10 cellular contexts compared by ENCODE assay signal in the genomic region with DNA sequence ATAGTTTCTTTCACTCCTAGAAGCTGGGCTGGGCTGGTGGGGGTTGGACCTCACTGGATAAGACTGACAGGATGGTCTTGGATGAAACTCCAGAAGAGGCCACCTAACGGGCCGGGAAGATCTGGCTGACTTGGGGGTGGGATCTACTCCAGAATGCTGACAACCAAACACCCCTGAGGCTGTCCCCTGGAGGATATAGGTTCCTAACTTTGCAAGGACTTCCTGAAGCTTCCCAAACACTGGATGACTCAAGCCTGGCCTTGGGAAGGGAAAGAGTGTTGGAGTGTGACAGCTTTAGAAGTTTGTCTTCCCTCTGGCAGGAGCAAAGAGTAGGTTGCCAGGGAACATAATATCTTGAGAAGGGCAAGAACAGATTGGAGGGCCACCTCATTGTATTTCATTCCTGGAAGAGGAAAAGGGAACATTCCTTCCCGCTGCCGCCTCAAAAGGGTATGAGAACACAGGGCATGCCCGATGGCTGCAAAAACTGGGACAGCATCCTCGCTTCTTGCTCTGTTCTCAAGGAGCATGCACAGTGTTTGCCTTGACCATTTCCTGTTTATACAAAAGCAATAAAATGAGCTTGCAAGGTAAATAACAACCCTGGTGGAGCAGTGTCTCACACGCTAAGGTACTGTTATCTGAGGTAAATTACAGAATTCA. TPM values are rescaled to one million over a fixed set of nuclear protein-coding genes. Genes with fewer than 3 reads are reported as not detected.
A peak's percentile ranks its signal among the peaks of the same experiment; 100 is the strongest.
DNase-seq lines count a peak whose midpoint lies in the region; ATAC-seq and TF ChIP-seq lines count a peak whose summit lies in the region.
"Had no signal": no experiment of that assay in that cellular context is flagged by ENCODE, and none has a peak within 500 bp of the region (broad histone marks: within the 10 kb centered on the region; RNA-seq: fewer than 3 reads in every experiment).

No MANE protein-coding gene starts in this region.

- DNase-seq in anterior cingulate cortex (lab: John Stamatoyannopoulos, UW) (peak in 39 of 58 donors; percentile 2 to 86 (median 34)), hepatocyte (ENCODE audit: low spot score) (peak; percentile 35), gastrocnemius medialis (peak; percentile 22 to 34)
- DNase-seq in activated effector memory CD4-positive, alpha-beta T cell treated with Interleukin-2 at 50 U/mL for 16 hours: no peak
- DNase-seq: activated naive CD4-positive, alpha-beta T cell treated with anti-CD3 and anti-CD28 coated beads for 36 hours; SW 1271 had no signal

- H3K4me1 ChIP-seq in HEK293 (ENCODE audit: control insufficient read depth, insufficient read depth, low read length): peaks cover 7% of the 10 kb centered on the region; the same call in 1 of the 2 replicates
- H3K4me1 ChIP-seq in hepatocyte (ENCODE audit: insufficient read depth): peaks cover 8% of the 10 kb centered on the region
- H3K4me1 ChIP-seq in gastrocnemius medialis: peaks cover 12 to 18% of the 10 kb centered on the region in 2 donors

- H3K79me2 ChIP-seq in hepatocyte: no peaks in the 10 kb centered on the region

- peak overlapping the region; percentile 60 for H3K4me2 ChIP-seq in hepatocyte

- no peaks in the 10 kb centered on the region for H4K20me1 ChIP-seq in hepatocyte (ENCODE audit: insufficient read depth, poor library complexity, severe bottlenecking)

- H3K27me3 ChIP-seq in hepatocyte (no peaks in the 10 kb centered on the region), gastrocnemius medialis (no peaks in the 10 kb centered on the region)

- CTCF ChIA-PET in HEK293 (lab: Yijun Ruan, JAX): interaction anchor here (0.7 to 2.0 kb wide), 4 partner anchors 13 to 221 kb away, joined by 3 to 7 read pairs (median 3); no protein-coding TSS in a partner anchor

- intact Hi-C loops in gastrocnemius medialis (cut with DNase I; ENCODE audit: low total_unique reads): no loop called here

- 40% methylated on average over 7 of the region's 7 CpGs for WGBS in hepatocyte (ENCODE audit: low lambda C conversion rate, missing lambda C conversion rate)

- H2AFZ ChIP-seq in hepatocyte: no peak overlapping the region

- H3K9me2 ChIP-seq in hepatocyte (replicated peaks; ENCODE audit: insufficient read depth): no peaks in the 10 kb centered on the region

- H3K36me3 ChIP-seq in HEK293 (ENCODE audit: control insufficient read depth in 2 of 2, insufficient read depth in 1 of 2, low read length in 2 of 2): no peaks in the 10 kb centered on the region
- no peaks in the 10 kb centered on the region for H3K36me3 ChIP-seq in hepatocyte (replicated peaks; ENCODE audit: insufficient read depth, low read depth)
- no peaks in the 10 kb centered on the region for H3K36me3 ChIP-seq in gastrocnemius medialis

- H3K27ac ChIP-seq in HEK293 (ENCODE audit: extremely low read depth, low read depth, low read length) (peak overlapping the region; percentile 20; the same call in 1 of the 2 replicates), hepatocyte (peak overlapping the region; percentile 45), gastrocnemius medialis (peak overlapping the region; percentile 41 to 69 (median 54))

- H3K9me3 ChIP-seq in HEK293 (ENCODE audit: control insufficient read depth, insufficient read depth, low read depth, low read length): no peaks in the 10 kb centered on the region
- H3K9me3 ChIP-seq in hepatocyte (ENCODE audit: low read depth): no peaks in the 10 kb centered on the region
- no peaks in the 10 kb centered on the region for H3K9me3 ChIP-seq in gastrocnemius medialis

- TF ChIP-seq POLR2A in gastrocnemius medialis (IDR thresholded peaks at IDR 0.05): no peak

- POLR2A ChIA-PET in HEK293 (lab: Yijun Ruan, JAX): interaction anchor here (0.6 kb wide), 2 partner anchors 9 to 22 kb away, joined by 3 to 4 read pairs; no protein-coding TSS in a partner anchor

- in situ Hi-C loops in gastrocnemius medialis (cut with MboI; ENCODE audit: low sequenced_read_pairs in 4 of 4): no loop called here

- TF ChIP-seq CTCF in HEK293 (tag by site-specific recombination; IDR thresholded peaks at IDR 0.05) (no peak), hepatocyte (IDR thresholded peaks at IDR 0.05; ENCODE audit: poor library complexity) (no peak), gastrocnemius medialis (IDR thresholded peaks at IDR 0.05 in 4 of 5, conservative IDR thresholded peaks at IDR 0.05 in 1 of 5) (no peak)

- peak; percentile 94 to 97 for ATAC-seq in gastrocnemius medialis
- ATAC-seq in HG03025 (IDR thresholded peaks at IDR 0.05; ENCODE audit: low FRiP score, unreplicated experiment): no peak
- no peak for ATAC-seq in GM19324 (IDR thresholded peaks at IDR 0.05; ENCODE audit: low FRiP score, unreplicated experiment)
- ATAC-seq in HG03457 (IDR thresholded peaks at IDR 0.05; ENCODE audit: unreplicated experiment): no peak

- H3K4me3 ChIP-seq in HEK293 (ENCODE audit: low read depth, low read length) (no peak overlapping the region), hepatocyte (no peak overlapping the region), gastrocnemius medialis (no peak overlapping the region)

TF ChIP-seq in HEK293, 187 proteins besides CTCF, POLR2A, EP300 and RAD21 (continues in another document):
- TF ChIP-seq WT1 (tag by site-specific recombination; IDR thresholded peaks at IDR 0.05) (no peak), ZNF140 (tag by site-specific recombination; IDR thresholded peaks at IDR 0.05) (no peak), ZNF248 (tag by site-specific recombination; IDR thresholded peaks at IDR 0.05) (no peak), SP2 (tag by site-specific recombination; IDR thresholded peaks at IDR 0.05) (peak; percentile 43), ZNF555 (tag by site-specific recombination; conservative IDR thresholded peaks at IDR 0.05) (no peak), REST (tag by site-specific recombination; IDR thresholded peaks at IDR 0.05) (no peak), ZNF24 (tag by site-specific recombination; IDR thresholded peaks at IDR 0.05) (no peak), FEZF1 (tag by site-specific recombination; IDR thresholded peaks at IDR 0.05) (no peak), SP3 (tag by site-specific recombination; IDR thresholded peaks at IDR 0.05) (no peak), ZNF610 (tag by site-specific recombination; IDR thresholded peaks at IDR 0.05; ENCODE audit: borderline replicate concordance) (no peak), ZNF596 (tag by site-specific recombination; IDR thresholded peaks at IDR 0.05) (no peak), ZNF654 (tag by site-specific recombination; IDR thresholded peaks at IDR 0.05; ENCODE audit: low read depth) (no peak), ZSCAN30 (tag by site-specific recombination; IDR thresholded peaks at IDR 0.05) (no peak), ZNF585B (tag by site-specific recombination; IDR thresholded peaks at IDR 0.05) (no peak), ZBTB20 (tag by site-specific recombination; IDR thresholded peaks at IDR 0.05) (0 out of 2 replicates have a peak, but pooled peaks have one; percentile 46), GFI1B (tag by site-specific recombination; IDR thresholded peaks at IDR 0.05) (no peak), BCL11A (tag by site-specific recombination; IDR thresholded peaks at IDR 0.05; ENCODE audit: low read depth) (no peak), ZSCAN5A (tag by site-specific recombination; IDR thresholded peaks at IDR 0.05) (no peak), GLIS2 (tag by site-specific recombination; IDR thresholded peaks at IDR 0.05) (no peak), ZNF2 (tag by site-specific recombination; IDR thresholded peaks at IDR 0.05) (no peak), ZNF629 (tag by site-specific recombination; IDR thresholded peaks at IDR 0.05) (no peak), ZNF510 (tag by site-specific recombination; IDR thresholded peaks at IDR 0.05; ENCODE audit: insufficient replicate concordance) (no peak), ZNF548 (tag by site-specific recombination; IDR thresholded peaks at IDR 0.05) (no peak)

RNA-seq across cellular contexts. Expression of gene CYB5B, which starts 6.8 kb away (rescaled TPM):
- 60.5 and 70.8 TPM in 2 replicates for total RNA-seq in hepatocyte
- polyA plus RNA-seq in hepatocyte: 116 and 136 TPM in 2 replicates
- 10 to 100 TPM; 18.5 to 50.1 (median 26.3) TPM for total RNA-seq in gastrocnemius medialis

RNA-seq across cellular contexts. Expression of gene TERF2, which starts 31.9 kb away (rescaled TPM):
- 12.4 and 15.1 TPM in 2 replicates for total RNA-seq in hepatocyte
- polyA plus RNA-seq in hepatocyte: 18.6 and 20.0 TPM in 2 replicates
- total RNA-seq in gastrocnemius medialis: 10 to 100 TPM; 11.9 to 38.9 (median 15.2) TPM

Comparison
In these comparisons a context has a peak if more than half of its experiments do, and no peak if none do; other contexts are left out.
1. ATAC-seq: peak in gastrocnemius medialis (2 of 2); none in HG03025 (single experiment), GM19324 (single experiment) and HG03457 (single experiment).
2. Peak in every context shown above with its lines, with median percentiles within 50 percentile points of each other: H3K27ac ChIP-seq.